12 cellular contexts compared by ENCODE assay signal in the genomic region with DNA sequence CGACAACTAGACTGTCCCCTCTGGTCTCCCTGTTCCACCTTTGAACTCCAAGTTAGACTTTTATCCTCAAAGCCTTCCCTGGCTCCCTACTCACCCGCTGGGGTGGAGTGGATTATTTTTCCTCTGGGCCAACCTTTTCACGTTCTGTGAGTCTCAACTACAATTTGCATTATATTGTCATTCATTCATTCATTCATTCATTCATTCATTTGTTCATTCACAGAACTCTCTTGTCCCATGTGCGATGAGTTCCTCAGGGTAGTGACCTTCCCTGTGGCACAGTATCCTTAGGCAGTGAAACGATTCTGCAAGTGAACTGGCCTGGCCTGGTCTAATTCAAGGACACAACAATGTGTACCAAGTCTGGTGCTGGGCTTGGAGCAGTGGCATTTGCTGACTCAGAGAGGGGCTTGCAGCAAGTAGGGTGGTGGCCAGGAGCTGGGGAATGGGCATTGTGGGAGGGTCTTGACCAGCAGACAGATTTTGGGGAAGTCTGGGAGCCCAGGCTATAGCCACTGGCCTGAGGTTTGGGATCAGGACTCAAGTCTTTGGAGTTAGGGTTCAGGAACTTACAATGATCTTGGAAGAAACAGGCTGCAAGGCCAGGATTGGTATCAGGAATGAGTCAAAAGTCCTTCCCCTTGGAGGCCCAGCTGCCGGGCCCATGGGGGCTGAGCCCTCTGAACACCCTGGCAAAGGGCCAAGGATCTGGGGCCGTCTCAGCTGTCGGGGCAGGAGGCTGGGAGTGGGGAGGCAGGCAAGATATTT. TPM values are rescaled to one million over a fixed set of nuclear protein-coding genes. Genes with fewer than 3 reads are reported as not detected.
DNase-seq lines count a peak whose midpoint lies in the region; ATAC-seq, FAIRE-seq and TF ChIP-seq lines count a peak whose summit lies in the region.
"Had no signal": no experiment of that assay in that cellular context is flagged by ENCODE, and none has a peak within 500 bp of the region (broad histone marks: within the 10 kb centered on the region; RNA-seq: fewer than 3 reads in every experiment).

No MANE protein-coding gene starts in this region.

- H3K27ac ChIP-seq in K562 (ENCODE audit: extremely low read depth, low read depth, low read length) (no peak overlapping the region), right cardiac atrium (ENCODE audit: low read length) (peak overlapping the region; percentile 28), transverse colon (peak overlapping the region; percentile 2 to 22 (median 17))
- H3K27ac ChIP-seq: thoracic aorta had no signal

- H3K4me3 ChIP-seq in K562: no peak overlapping the region
- no peak overlapping the region for H3K4me3 ChIP-seq in right cardiac atrium (ENCODE audit: low read length)
- H3K4me3 ChIP-seq in transverse colon: no peak overlapping the region
- H3K4me3 ChIP-seq: sigmoid colon, thoracic aorta had no signal

- 44% methylated on average over 8 of the region's 8 CpGs for WGBS in K562 (ENCODE audit: insufficient coverage, low coverage, missing lambda C conversion rate)
- 56% methylated on average over 8 of the region's 8 CpGs for WGBS in right cardiac atrium
- WGBS in transverse colon (ENCODE audit: low coverage in 1 of 2), 2 donors: 0 to 64% methylated on average over 1 to 8 of the region's 8 CpGs

- no TSS peak for BruUV-seq in K562 (replicated peaks; lab: Mats Ljungman, UMichigan)

- POLR2A ChIA-PET in K562 (lab: Yijun Ruan, JAX): interaction anchor here (0.7 to 1.4 kb wide), 5 partner anchors 10 to 57 kb away, joined by 3 to 6 read pairs (median 3); no protein-coding TSS in a partner anchor

- TF ChIP-seq EP300 in K562 (IDR thresholded peaks at IDR 0.05; ENCODE audit: low read length) (no peak), transverse colon (IDR thresholded peaks at IDR 0.05; ENCODE audit: low read depth) (no peak)

- DNase-seq in NCI-H1105 treated with DMSO at 0.1 percent for 48 hours (lab: John Stamatoyannopoulos, UW) (peak; percentile 2), NCI-H1105 (lab: John Stamatoyannopoulos, UW) (no peak), K562 (ENCODE audit: extremely low read depth in 1 of 4, low spot score in 3 of 4) (peak; percentile 63 to 84 (median 68)), right cardiac atrium (peak; percentile 80 to 91 (median 85)), transverse colon (no peak), T1000 (lab: John Stamatoyannopoulos, UW) (no peak), occipital lobe (lab: John Stamatoyannopoulos, UW) (no peak)
- DNase-seq: 8988T; activated T-cell treated with anti-CD3 and anti-CD28 coated beads, Interleukin-2, amount 50 U/mL, for 72 hours; sigmoid colon had no signal

- H3K27me3 ChIP-seq in K562 (ENCODE audit: control insufficient read depth in 2 of 2, insufficient read depth in 2 of 2, low read length in 2 of 2) (no peaks in the 10 kb centered on the region), right cardiac atrium (ENCODE audit: control insufficient read depth, insufficient read depth) (no peaks in the 10 kb centered on the region), transverse colon (no peaks in the 10 kb centered on the region)
- H3K27me3 ChIP-seq: sigmoid colon had no signal

- no peak overlapping the region; the same call in 1 of the 2 replicates for H3K4me2 ChIP-seq in K562 (ENCODE audit: insufficient read depth, low read length)

- in situ Hi-C loops in K562 (cut with MboI): no loop called here
- in situ Hi-C loops in transverse colon (cut with MboI; ENCODE audit: low pct_ligation_motif_present in 1 of 4, low pct_unique_long_range_greater_than_20kb in 1 of 4, low sequenced_read_pairs in 3 of 4): no loop called here

- intact Hi-C loops in K562 (cut with micrococcal nuclease) (loop anchor here (5.0 kb wide), 2 partner anchors 99 to 739 kb away; partner anchors contain the start of gene GALNT12), right cardiac atrium (cut with DNase I) (no loop called here), transverse colon (cut with DNase I; ENCODE audit: low total_unique reads) (no loop called here)

- peak overlapping the region; percentile 54; the same call in 1 of the 2 replicates for H2AFZ ChIP-seq in K562 (ENCODE audit: low read depth, low read length)

- H3K9me1 ChIP-seq in K562 (ENCODE audit: control insufficient read depth, insufficient read depth, low read length): no peaks in the 10 kb centered on the region

- no peaks in the 10 kb centered on the region for H4K20me1 ChIP-seq in K562 (replicated peaks; ENCODE audit: control insufficient read depth, insufficient read depth, low read length)

- H3K36me3 ChIP-seq in K562 (ENCODE audit: control insufficient read depth, insufficient read depth, low read length): no peaks in the 10 kb centered on the region
- H3K36me3 ChIP-seq in transverse colon: no peaks in the 10 kb centered on the region
- H3K36me3 ChIP-seq: sigmoid colon, thoracic aorta had no signal

- H3K9ac ChIP-seq in K562 (ENCODE audit: insufficient read depth in 1 of 2, low read depth in 2 of 2, low read length in 2 of 2): peak overlapping the region in 1 of 2 experiments; percentile 62; a peak in 1 of 4 replicates

- no peaks in the 10 kb centered on the region for H3K9me3 ChIP-seq in K562 (replicated peaks; ENCODE audit: control insufficient read depth, insufficient read depth, low read depth, low read length)
- no peaks in the 10 kb centered on the region for H3K9me3 ChIP-seq in right cardiac atrium (ENCODE audit: control insufficient read depth, low read length)
- no peaks in the 10 kb centered on the region for H3K9me3 ChIP-seq in transverse colon
- H3K9me3 ChIP-seq: sigmoid colon, thoracic aorta had no signal

- peak; percentile 54 for FAIRE-seq in K562 (lab: Jason Lieb, UNC)

- CTCF ChIA-PET in K562 (lab: Yijun Ruan, JAX; ENCODE audit: low intra/inter-chr PET ratio): no interaction called here

- TF ChIP-seq POLR2A in K562 (conservative IDR thresholded peaks at IDR 0.05) (no peak), transverse colon (IDR thresholded peaks at IDR 0.05) (no peak)

- ATAC-seq in K562 (peak; percentile 68), right cardiac atrium (peak in 1 of 2 donors; percentile 51), GM18861 (IDR thresholded peaks at IDR 0.05; ENCODE audit: unreplicated experiment) (no peak)
- ATAC-seq: activated T-cell treated with anti-CD3 and anti-CD28 coated beads, Interleukin-2, amount 50 U/mL, for 72 hours had no signal

- H3K4me1 ChIP-seq in K562 (replicated peaks in 1 of 2; ENCODE audit: control insufficient read depth in 2 of 2, insufficient read depth in 2 of 2, low read length in 2 of 2) (peaks cover 7 to 39% of the 10 kb centered on the region in 2 experiments), right cardiac atrium (ENCODE audit: control insufficient read depth, insufficient read depth, low read length) (peaks cover 13% of the 10 kb centered on the region), transverse colon (peaks cover 0 to 12% (median 6%) of the 10 kb centered on the region in 4 donors)

- no peaks in the 10 kb centered on the region for H3K79me2 ChIP-seq in K562 (ENCODE audit: control insufficient read depth, insufficient read depth, low read length)

- TF ChIP-seq CTCF in K562 (IDR thresholded peaks at IDR 0.05 in 2 of 3, conservative IDR thresholded peaks at IDR 0.05 in 1 of 3; ENCODE audit: insufficient read depth in 2 of 3, low read depth in 1 of 3, low read length in 3 of 3) (no peak), transverse colon (IDR thresholded peaks at IDR 0.05) (no peak)

- TF ChIP-seq RAD21 in K562 (CRISPR knock-in tag; conservative IDR thresholded peaks at IDR 0.05 in 1 of 2, IDR thresholded peaks at IDR 0.05 in 1 of 2): no peak

TF ChIP-seq in K562, 482 proteins besides CTCF, POLR2A, EP300 and RAD21 (continues in another document):
- TF ChIP-seq, protein P1, sequence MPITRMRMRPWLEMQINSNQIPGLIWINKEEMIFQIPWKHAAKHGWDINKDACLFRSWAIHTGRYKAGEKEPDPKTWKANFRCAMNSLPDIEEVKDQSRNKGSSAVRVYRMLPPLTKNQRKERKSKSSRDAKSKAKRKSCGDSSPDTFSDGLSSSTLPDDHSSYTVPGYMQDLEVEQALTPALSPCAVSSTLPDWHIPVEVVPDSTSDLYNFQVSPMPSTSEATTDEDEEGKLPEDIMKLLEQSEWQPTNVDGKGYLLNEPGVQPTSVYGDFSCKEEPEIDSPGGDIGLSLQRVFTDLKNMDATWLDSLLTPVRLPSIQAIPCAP (CRISPR knock-in tag; IDR thresholded peaks at IDR 0.05; ENCODE audit: borderline replicate concordance): no peak
- TF ChIP-seq CBX1 (IDR thresholded peaks at IDR 0.05; ENCODE audit: low read depth) (no peak), MCM3 (IDR thresholded peaks at IDR 0.05) (no peak), E2F6 (IDR thresholded peaks at IDR 0.05; ENCODE audit: borderline replicate concordance in 1 of 2, extremely low read depth in 1 of 2, insufficient read depth in 1 of 2, insufficient read length in 1 of 2, low read depth in 1 of 2, low read length in 1 of 2, poor library complexity in 1 of 2, severe bottlenecking in 1 of 2) (no peak), FIP1L1 (IDR thresholded peaks at IDR 0.05; ENCODE audit: low read depth, low read length, poor library complexity, severe bottlenecking) (no peak)

RNA-seq across cellular contexts. Expression of gene COL15A1, which starts 37.2 kb away (rescaled TPM):
- total RNA-seq in K562 (2011; cell fraction: chromatin; rRNA removed; ENCODE audit: low replicate concordance): 5.0 and 10.1 TPM in 2 replicates
- total RNA-seq in K562 (2011; cell fraction: nucleolus; rRNA removed): 5.9 and 9.3 TPM in 2 replicates
- 6.6 and 7.6 TPM in 2 replicates for total RNA-seq in K562 (2011; cell fraction: nucleoplasm; rRNA removed)
- total RNA-seq in K562 (2014; rRNA removed): 3.5 and 3.9 TPM in 2 replicates
- 2.0 and 2.3 TPM in 2 replicates for total RNA-seq in K562 (2014; rRNA removed; fragmentation: Illumina TruSeq; extraction: Trizol)
- total RNA-seq in K562 (2015; rRNA removed; fragmentation: Illumina TruSeq; extraction: Trizol): 3.0 and 3.2 TPM in 2 replicates
- 4.9 and 5.1 TPM in 2 replicates for total RNA-seq in K562 (2021)
- 0.72 and 1.7 TPM in 2 replicates for polyA plus RNA-seq in K562 (2011; rRNA removed)
- 0.96 and 2.9 TPM in 2 replicates for polyA plus RNA-seq in K562 (2011; cell fraction: cytosol; rRNA removed)
- 1.2 and 2.8 TPM in 2 replicates for polyA plus RNA-seq in K562 (2011; cell fraction: nucleus; rRNA removed)
- 5.8 and 27.6 TPM in 2 replicates for polyA plus RNA-seq in K562 (2012)
- 3.2 TPM in 2 replicates for polyA plus RNA-seq in K562 (2014; fragmentation: Illumina TruSeq; extraction: Trizol)
- polyA plus RNA-seq in K562 (2014; fragmentation: Nextera tagmentation; extraction: Ambion mirVana): under 1 TPM; 0.46 to 0.68 TPM
- polyA plus RNA-seq in K562 (2014; rRNA removed): 2.6 TPM in 2 replicates
- polyA minus RNA-seq in K562 (2011; rRNA and poly(A)+ RNA removed): 0.87 and 2.1 TPM in 2 replicates
- polyA minus RNA-seq in K562 (2011; cell fraction: cytosol; rRNA and poly(A)+ RNA removed): 2.7 and 5.7 TPM in 2 replicates
- polyA minus RNA-seq in K562 (2011; cell fraction: nucleus; rRNA and poly(A)+ RNA removed): 1.1 and 1.5 TPM in 2 replicates
- total RNA-seq in right cardiac atrium: 10 to 100 TPM; 34.7 to 87.1 (median 63.5) TPM
- 22.5 TPM for polyA plus RNA-seq in right cardiac atrium
- total RNA-seq in transverse colon: 10 to 100 TPM in 2 of 4 donors, 1 to 10 TPM in 2; 4.6 to 51.9 (median 10.7) TPM
- total RNA-seq in occipital lobe: 12.5 TPM

Comparison
In these comparisons a context has a peak if more than half of its experiments do, and no peak if none do; other contexts are left out.
1. DNase-seq: peak in NCI-H1105 treated with DMSO at 0.1 percent for 48 hours (single experiment), K562 (4 of 4) and right cardiac atrium (3 of 3); none in NCI-H1105 (single experiment), transverse colon (single experiment), T1000 (single experiment) and occipital lobe (single experiment).